In the genomic region with DNA sequence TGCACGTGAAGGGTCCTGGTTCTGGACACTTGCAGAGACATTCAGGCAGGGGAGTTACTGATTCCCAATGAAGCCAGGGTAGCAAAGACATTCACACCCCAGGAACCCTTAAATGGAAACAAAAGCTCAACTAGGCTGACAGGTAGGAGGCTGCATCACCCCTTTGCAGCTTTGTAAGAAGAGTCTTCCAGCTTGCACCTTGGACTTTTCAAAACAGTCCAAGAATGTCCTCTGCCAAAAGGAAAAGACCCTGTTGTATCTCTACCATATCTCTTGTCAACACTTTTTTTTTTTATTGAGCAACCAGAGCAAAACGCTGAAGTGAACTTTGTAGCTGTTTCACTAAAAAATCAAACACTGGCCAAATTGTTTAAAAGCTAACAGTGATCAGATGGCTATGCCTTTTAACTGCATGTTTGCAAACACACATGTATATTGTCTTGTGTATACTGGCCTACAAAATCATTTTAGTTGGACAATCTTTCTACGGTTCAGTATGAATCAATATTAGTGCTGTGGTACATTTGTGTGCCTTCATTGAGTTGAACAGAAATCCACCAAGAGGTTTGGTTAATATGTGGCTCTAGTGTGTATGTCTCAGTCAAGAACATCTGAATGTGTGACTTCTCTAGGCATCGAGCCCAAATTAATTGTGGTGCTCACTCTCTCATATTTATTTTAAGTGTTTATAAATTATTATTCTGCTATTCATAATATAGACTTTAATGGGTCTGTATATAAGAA, we compare ENCODE assay signal across 1 cellular context.
TF ChIP-seq lines count a peak whose summit lies in the region.

No MANE protein-coding gene starts in this region.

TF ChIP-seq in HepG2, 621 proteins besides CTCF, POLR2A, EP300 and RAD21 (continued from another document and continues in another):
- TF ChIP-seq, protein P1, sequence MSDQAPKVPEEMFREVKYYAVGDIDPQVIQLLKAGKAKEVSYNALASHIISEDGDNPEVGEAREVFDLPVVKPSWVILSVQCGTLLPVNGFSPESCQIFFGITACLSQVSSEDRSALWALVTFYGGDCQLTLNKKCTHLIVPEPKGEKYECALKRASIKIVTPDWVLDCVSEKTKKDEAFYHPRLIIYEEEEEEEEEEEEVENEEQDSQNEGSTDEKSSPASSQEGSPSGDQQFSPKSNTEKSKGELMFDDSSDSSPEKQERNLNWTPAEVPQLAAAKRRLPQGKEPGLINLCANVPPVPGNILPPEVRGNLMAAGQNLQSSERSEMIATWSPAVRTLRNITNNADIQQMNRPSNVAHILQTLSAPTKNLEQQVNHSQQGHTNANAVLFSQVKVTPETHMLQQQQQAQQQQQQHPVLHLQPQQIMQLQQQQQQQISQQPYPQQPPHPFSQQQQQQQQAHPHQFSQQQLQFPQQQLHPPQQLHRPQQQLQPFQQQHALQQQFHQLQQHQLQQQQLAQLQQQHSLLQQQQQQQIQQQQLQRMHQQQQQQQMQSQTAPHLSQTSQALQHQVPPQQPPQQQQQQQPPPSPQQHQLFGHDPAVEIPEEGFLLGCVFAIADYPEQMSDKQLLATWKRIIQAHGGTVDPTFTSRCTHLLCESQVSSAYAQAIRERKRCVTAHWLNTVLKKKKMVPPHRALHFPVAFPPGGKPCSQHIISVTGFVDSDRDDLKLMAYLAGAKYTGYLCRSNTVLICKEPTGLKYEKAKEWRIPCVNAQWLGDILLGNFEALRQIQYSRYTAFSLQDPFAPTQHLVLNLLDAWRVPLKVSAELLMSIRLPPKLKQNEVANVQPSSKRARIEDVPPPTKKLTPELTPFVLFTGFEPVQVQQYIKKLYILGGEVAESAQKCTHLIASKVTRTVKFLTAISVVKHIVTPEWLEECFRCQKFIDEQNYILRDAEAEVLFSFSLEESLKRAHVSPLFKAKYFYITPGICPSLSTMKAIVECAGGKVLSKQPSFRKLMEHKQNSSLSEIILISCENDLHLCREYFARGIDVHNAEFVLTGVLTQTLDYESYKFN (CRISPR knock-in tag; conservative IDR thresholded peaks at IDR 0.05), result peak; percentile 98
- TF ChIP-seq, protein P2, sequence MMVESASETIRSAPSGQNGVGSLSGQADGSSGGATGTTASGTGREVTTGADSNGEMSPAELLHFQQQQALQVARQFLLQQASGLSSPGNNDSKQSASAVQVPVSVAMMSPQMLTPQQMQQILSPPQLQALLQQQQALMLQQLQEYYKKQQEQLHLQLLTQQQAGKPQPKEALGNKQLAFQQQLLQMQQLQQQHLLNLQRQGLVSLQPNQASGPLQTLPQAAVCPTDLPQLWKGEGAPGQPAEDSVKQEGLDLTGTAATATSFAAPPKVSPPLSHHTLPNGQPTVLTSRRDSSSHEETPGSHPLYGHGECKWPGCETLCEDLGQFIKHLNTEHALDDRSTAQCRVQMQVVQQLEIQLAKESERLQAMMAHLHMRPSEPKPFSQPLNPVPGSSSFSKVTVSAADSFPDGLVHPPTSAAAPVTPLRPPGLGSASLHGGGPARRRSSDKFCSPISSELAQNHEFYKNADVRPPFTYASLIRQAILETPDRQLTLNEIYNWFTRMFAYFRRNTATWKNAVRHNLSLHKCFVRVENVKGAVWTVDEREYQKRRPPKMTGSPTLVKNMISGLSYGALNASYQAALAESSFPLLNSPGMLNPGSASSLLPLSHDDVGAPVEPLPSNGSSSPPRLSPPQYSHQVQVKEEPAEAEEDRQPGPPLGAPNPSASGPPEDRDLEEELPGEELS (CRISPR knock-in tag; IDR thresholded peaks at IDR 0.05), result peak; percentile 94
- TF ChIP-seq, protein P3, sequence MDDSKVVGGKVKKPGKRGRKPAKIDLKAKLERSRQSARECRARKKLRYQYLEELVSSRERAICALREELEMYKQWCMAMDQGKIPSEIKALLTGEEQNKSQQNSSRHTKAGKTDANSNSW (CRISPR knock-in tag; IDR thresholded peaks at IDR 0.05; ENCODE audit: borderline replicate concordance), result no peak
- TF ChIP-seq ZBTB20 (CRISPR knock-in tag; IDR thresholded peaks at IDR 0.05; ENCODE audit: borderline replicate concordance, low read depth) (peak; percentile 40; the same call in 1 of the 2 replicates), SIX4 (CRISPR knock-in tag; IDR thresholded peaks at IDR 0.05) (peak; percentile 80), ZNF747 (CRISPR knock-in tag; IDR thresholded peaks at IDR 0.05; ENCODE audit: borderline replicate concordance) (no peak), RXRB (CRISPR knock-in tag; IDR thresholded peaks at IDR 0.05; ENCODE audit: borderline replicate concordance) (peak; percentile 87), CBFB (CRISPR knock-in tag; IDR thresholded peaks at IDR 0.05) (no peak), MTA3 (CRISPR knock-in tag; IDR thresholded peaks at IDR 0.05) (no peak), ZNF782 (CRISPR knock-in tag; IDR thresholded peaks at IDR 0.05; ENCODE audit: borderline replicate concordance) (no peak), TBX3 (IDR thresholded peaks at IDR 0.05; ENCODE audit: borderline replicate concordance) (peak; percentile 60; the same call in 1 of the 2 replicates), FOXP1 (IDR thresholded peaks at IDR 0.05) (peak; percentile 87), FOXP1 (CRISPR knock-in tag; IDR thresholded peaks at IDR 0.05) (peak; percentile 91), ZNF274 (CRISPR knock-in tag; IDR thresholded peaks at IDR 0.05) (no peak), NR2C2 (CRISPR knock-in tag; IDR thresholded peaks at IDR 0.05; ENCODE audit: borderline replicate concordance) (no peak), SOX6 (IDR thresholded peaks at IDR 0.05) (no peak), SOX6 (CRISPR knock-in tag; IDR thresholded peaks at IDR 0.05) (peak; percentile 96), ZNF430 (CRISPR knock-in tag; IDR thresholded peaks at IDR 0.05) (no peak), TOPORS (CRISPR knock-in tag; IDR thresholded peaks at IDR 0.05) (peak; percentile 66; the same call in 1 of the 2 replicates)
- TF ChIP-seq, protein P4, sequence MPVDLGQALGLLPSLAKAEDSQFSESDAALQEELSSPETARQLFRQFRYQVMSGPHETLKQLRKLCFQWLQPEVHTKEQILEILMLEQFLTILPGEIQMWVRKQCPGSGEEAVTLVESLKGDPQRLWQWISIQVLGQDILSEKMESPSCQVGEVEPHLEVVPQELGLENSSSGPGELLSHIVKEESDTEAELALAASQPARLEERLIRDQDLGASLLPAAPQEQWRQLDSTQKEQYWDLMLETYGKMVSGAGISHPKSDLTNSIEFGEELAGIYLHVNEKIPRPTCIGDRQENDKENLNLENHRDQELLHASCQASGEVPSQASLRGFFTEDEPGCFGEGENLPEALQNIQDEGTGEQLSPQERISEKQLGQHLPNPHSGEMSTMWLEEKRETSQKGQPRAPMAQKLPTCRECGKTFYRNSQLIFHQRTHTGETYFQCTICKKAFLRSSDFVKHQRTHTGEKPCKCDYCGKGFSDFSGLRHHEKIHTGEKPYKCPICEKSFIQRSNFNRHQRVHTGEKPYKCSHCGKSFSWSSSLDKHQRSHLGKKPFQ (CRISPR knock-in tag; IDR thresholded peaks at IDR 0.05; ENCODE audit: insufficient replicate concordance), result peak; percentile 67
- TF ChIP-seq, protein P5, sequence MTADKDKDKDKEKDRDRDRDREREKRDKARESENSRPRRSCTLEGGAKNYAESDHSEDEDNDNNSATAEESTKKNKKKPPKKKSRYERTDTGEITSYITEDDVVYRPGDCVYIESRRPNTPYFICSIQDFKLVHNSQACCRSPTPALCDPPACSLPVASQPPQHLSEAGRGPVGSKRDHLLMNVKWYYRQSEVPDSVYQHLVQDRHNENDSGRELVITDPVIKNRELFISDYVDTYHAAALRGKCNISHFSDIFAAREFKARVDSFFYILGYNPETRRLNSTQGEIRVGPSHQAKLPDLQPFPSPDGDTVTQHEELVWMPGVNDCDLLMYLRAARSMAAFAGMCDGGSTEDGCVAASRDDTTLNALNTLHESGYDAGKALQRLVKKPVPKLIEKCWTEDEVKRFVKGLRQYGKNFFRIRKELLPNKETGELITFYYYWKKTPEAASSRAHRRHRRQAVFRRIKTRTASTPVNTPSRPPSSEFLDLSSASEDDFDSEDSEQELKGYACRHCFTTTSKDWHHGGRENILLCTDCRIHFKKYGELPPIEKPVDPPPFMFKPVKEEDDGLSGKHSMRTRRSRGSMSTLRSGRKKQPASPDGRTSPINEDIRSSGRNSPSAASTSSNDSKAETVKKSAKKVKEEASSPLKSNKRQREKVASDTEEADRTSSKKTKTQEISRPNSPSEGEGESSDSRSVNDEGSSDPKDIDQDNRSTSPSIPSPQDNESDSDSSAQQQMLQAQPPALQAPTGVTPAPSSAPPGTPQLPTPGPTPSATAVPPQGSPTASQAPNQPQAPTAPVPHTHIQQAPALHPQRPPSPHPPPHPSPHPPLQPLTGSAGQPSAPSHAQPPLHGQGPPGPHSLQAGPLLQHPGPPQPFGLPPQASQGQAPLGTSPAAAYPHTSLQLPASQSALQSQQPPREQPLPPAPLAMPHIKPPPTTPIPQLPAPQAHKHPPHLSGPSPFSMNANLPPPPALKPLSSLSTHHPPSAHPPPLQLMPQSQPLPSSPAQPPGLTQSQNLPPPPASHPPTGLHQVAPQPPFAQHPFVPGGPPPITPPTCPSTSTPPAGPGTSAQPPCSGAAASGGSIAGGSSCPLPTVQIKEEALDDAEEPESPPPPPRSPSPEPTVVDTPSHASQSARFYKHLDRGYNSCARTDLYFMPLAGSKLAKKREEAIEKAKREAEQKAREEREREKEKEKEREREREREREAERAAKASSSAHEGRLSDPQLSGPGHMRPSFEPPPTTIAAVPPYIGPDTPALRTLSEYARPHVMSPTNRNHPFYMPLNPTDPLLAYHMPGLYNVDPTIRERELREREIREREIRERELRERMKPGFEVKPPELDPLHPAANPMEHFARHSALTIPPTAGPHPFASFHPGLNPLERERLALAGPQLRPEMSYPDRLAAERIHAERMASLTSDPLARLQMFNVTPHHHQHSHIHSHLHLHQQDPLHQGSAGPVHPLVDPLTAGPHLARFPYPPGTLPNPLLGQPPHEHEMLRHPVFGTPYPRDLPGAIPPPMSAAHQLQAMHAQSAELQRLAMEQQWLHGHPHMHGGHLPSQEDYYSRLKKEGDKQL (CRISPR knock-in tag; IDR thresholded peaks at IDR 0.05; ENCODE audit: low read depth), result peak; percentile 72
- TF ChIP-seq, protein P6, sequence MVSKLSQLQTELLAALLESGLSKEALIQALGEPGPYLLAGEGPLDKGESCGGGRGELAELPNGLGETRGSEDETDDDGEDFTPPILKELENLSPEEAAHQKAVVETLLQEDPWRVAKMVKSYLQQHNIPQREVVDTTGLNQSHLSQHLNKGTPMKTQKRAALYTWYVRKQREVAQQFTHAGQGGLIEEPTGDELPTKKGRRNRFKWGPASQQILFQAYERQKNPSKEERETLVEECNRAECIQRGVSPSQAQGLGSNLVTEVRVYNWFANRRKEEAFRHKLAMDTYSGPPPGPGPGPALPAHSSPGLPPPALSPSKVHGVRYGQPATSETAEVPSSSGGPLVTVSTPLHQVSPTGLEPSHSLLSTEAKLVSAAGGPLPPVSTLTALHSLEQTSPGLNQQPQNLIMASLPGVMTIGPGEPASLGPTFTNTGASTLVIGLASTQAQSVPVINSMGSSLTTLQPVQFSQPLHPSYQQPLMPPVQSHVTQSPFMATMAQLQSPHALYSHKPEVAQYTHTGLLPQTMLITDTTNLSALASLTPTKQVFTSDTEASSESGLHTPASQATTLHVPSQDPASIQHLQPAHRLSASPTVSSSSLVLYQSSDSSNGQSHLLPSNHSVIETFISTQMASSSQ (IDR thresholded peaks at IDR 0.05; ENCODE audit: low read depth), result peak; percentile 65; the same call in 1 of the 2 replicates
- TF ChIP-seq, protein P6 (CRISPR knock-in tag; IDR thresholded peaks at IDR 0.05; ENCODE audit: borderline replicate concordance), result peak; percentile 78; the same call in 1 of the 2 replicates
- TF ChIP-seq, protein P7, sequence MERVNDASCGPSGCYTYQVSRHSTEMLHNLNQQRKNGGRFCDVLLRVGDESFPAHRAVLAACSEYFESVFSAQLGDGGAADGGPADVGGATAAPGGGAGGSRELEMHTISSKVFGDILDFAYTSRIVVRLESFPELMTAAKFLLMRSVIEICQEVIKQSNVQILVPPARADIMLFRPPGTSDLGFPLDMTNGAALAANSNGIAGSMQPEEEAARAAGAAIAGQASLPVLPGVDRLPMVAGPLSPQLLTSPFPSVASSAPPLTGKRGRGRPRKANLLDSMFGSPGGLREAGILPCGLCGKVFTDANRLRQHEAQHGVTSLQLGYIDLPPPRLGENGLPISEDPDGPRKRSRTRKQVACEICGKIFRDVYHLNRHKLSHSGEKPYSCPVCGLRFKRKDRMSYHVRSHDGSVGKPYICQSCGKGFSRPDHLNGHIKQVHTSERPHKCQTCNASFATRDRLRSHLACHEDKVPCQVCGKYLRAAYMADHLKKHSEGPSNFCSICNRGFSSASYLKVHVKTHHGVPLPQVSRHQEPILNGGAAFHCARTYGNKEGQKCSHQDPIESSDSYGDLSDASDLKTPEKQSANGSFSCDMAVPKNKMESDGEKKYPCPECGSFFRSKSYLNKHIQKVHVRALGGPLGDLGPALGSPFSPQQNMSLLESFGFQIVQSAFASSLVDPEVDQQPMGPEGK (CRISPR knock-in tag; IDR thresholded peaks at IDR 0.05), result 0 out of 2 replicates have a peak, but pooled peaks have one; percentile 29
- TF ChIP-seq, protein P8, sequence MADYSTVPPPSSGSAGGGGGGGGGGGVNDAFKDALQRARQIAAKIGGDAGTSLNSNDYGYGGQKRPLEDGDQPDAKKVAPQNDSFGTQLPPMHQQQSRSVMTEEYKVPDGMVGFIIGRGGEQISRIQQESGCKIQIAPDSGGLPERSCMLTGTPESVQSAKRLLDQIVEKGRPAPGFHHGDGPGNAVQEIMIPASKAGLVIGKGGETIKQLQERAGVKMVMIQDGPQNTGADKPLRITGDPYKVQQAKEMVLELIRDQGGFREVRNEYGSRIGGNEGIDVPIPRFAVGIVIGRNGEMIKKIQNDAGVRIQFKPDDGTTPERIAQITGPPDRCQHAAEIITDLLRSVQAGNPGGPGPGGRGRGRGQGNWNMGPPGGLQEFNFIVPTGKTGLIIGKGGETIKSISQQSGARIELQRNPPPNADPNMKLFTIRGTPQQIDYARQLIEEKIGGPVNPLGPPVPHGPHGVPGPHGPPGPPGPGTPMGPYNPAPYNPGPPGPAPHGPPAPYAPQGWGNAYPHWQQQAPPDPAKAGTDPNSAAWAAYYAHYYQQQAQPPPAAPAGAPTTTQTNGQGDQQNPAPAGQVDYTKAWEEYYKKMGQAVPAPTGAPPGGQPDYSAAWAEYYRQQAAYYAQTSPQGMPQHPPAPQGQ (CRISPR knock-in tag; IDR thresholded peaks at IDR 0.05; ENCODE audit: borderline replicate concordance), result no peak
